Comparison of ENCODE assay signal across 34 cellular contexts in genomic region chr6:30202366-30202765, GRCh38. TPM values are rescaled to one million over a fixed set of nuclear protein-coding genes. Genes with fewer than 3 reads are reported as not detected.
DNase-seq lines count a peak whose midpoint lies in the region; TF ChIP-seq lines count a peak whose summit lies in the region.
"Had no signal": no experiment of that assay in that cellular context is flagged by ENCODE, and none has a peak within 500 bp of the region (broad histone marks: within the 10 kb centered on the region; RNA-seq: fewer than 3 reads in every experiment).

No MANE protein-coding gene starts in this region.

- H3K23ac ChIP-seq in H9 (ENCODE audit: insufficient read length, low read depth, low read length), result no peak overlapping the region

- H3K27ac Mint-ChIP-seq in H9, result no peak overlapping the region
- H3K27ac Mint-ChIP-seq in CD4-positive, alpha-beta memory T cell, result peak overlapping the region in 2 of 7 donors; percentile 12 to 48
- H3K27ac Mint-ChIP-seq: activated CD8-positive, alpha-beta T cell treated with anti-CD3 and anti-CD28 coated beads, Interleukin-2, amount 10 ng/mL, durations not matched to agents 7 days and 5 days; activated naive CD4-positive, alpha-beta T cell treated with anti-CD3 and anti-CD28 coated beads, Interleukin-2, amount 50 U/mL, for 72 hours; activated T-helper 2 cell treated with anti-CD3 and anti-CD28 coated beads, Interferon-gamma antibody, Interleukin-2, Interleukin-4, amounts not matched to agents 10 μg/mL and 5 μg/mL and 100 μg/mL, durations not matched to agents 14 hours and 24 hours and 36 hours; effector memory CD8-positive, alpha-beta T cell had no signal

- H3K4me2 ChIP-seq in H9 (ENCODE audit: insufficient read depth, insufficient read length, low read length), result no peak overlapping the region
- no peak overlapping the region for H3K4me2 ChIP-seq in OCI-LY1 (ENCODE audit: low read length)

- DNase-seq in H9 (no peak), epithelial cell of prostate (ENCODE audit: low read depth, low spot score) (no peak), renal cortical epithelial cell (ENCODE audit: low read depth) (peak; percentile 27), activated gamma-delta T cell (lab: John Stamatoyannopoulos, UW) (no peak), anterior cingulate cortex (lab: John Stamatoyannopoulos, UW) (no peak)
- no peak for DNase-seq in CD4-positive, alpha-beta memory T cell
- DNase-seq: activated CD8-positive, alpha-beta T cell treated with anti-CD3 and anti-CD28 coated beads, Interleukin-2, amount 10 ng/mL, durations not matched to agents 7 days and 5 days; activated T-cell treated with anti-CD3 and anti-CD28 coated beads for 4 hours; caudate nucleus; DND-41; effector memory CD8-positive, alpha-beta T cell; foreskin melanocyte; heart left ventricle; kidney; NCI-H1417 treated with DMSO at 0.1 percent for 48 hours; NCI-H2029 treated with DMSO at 0.1 percent for 48 hours; NCI-H2227 treated with DMSO at 0.1 percent for 48 hours; NCI-H526; ovary; retina; SHP77; stimulated activated naive CD4-positive, alpha-beta T cell; upper lobe of right lung had no signal

- H3F3A ChIP-seq in OCI-LY1 (ENCODE audit: insufficient read depth, low read length), result no peaks in the 10 kb centered on the region

- no peak for TF ChIP-seq CTCF in H9 (conservative IDR thresholded peaks at IDR 0.05)
- TF ChIP-seq CTCF in OCI-LY1 (IDR thresholded peaks at IDR 0.05; ENCODE audit: low read length), result no peak

- WGBS in H9 (ENCODE audit: extremely low coverage, insufficient read length, low lambda C conversion rate), result no CpG with 5 or more reads among the region's 4 CpGs

- no peak overlapping the region for H2BK20ac ChIP-seq in H9 (ENCODE audit: low read depth, low read length, poor library complexity, severe bottlenecking)

- peaks cover 11 to 39% (median 25%) of the 10 kb centered on the region in 3 experiments; a peak in 6 of 7 replicates for H3K36me3 Mint-ChIP-seq in H9 (ENCODE audit: insufficient read depth in 1 of 3, low read depth in 3 of 3)
- H3K36me3 Mint-ChIP-seq in CD4-positive, alpha-beta memory T cell, result peaks cover 26 to 59% of the 10 kb centered on the region in 2 donors
- H3K36me3 Mint-ChIP-seq: activated naive CD4-positive, alpha-beta T cell treated with anti-CD3 and anti-CD28 coated beads, Interleukin-2, amount 50 U/mL, for 72 hours had no signal

- no peak overlapping the region for H3T11ph ChIP-seq in H9 (ENCODE audit: low read length)

- no peak overlapping the region for H4K91ac ChIP-seq in H9 (ENCODE audit: insufficient read length, low read depth, low read length)

- H3K79me1 ChIP-seq in H9 (ENCODE audit: insufficient read depth, low read depth, low read length, poor library complexity, severe bottlenecking), result peaks cover 6% of the 10 kb centered on the region

- no peak overlapping the region for H2BK15ac ChIP-seq in H9 (ENCODE audit: low read depth, low read length)

- H2AK5ac ChIP-seq in H9 (ENCODE audit: insufficient read length, low read length), result no peak overlapping the region

- H3K23me2 ChIP-seq in H9 (ENCODE audit: insufficient read length, low read depth, low read length, poor library complexity, severe bottlenecking), result no peaks in the 10 kb centered on the region

- H3K27me3 ChIP-seq in H9 (ENCODE audit: insufficient read depth, low read length), result no peaks in the 10 kb centered on the region
- no peaks in the 10 kb centered on the region for H3K27me3 ChIP-seq in OCI-LY1 (ENCODE audit: insufficient read depth, low read length)
- H3K27me3 ChIP-seq in CD4-positive, alpha-beta memory T cell (ENCODE audit: insufficient read depth, low read length), result no peaks in the 10 kb centered on the region
- H3K27me3 ChIP-seq: ascending aorta, esophagus muscularis mucosa, heart left ventricle, ovary, upper lobe of right lung had no signal

- H3K27ac ChIP-seq in H9 (ENCODE audit: insufficient read length, low read depth, low read length) (no peak overlapping the region), OCI-LY1 (ENCODE audit: low read depth, low read length, poor library complexity, severe bottlenecking) (peak overlapping the region; percentile 29), epithelial cell of prostate (peak overlapping the region; percentile 60)
- H3K27ac ChIP-seq in CD4-positive, alpha-beta memory T cell (ENCODE audit: low read depth, low read length), result no peak overlapping the region
- H3K27ac ChIP-seq: ascending aorta, esophagus muscularis mucosa, heart left ventricle, ovary, upper lobe of right lung had no signal

- no peak overlapping the region for H3K4ac ChIP-seq in H9 (ENCODE audit: low read depth, low read length)

- no peak overlapping the region for H4K5ac ChIP-seq in H9 (ENCODE audit: insufficient read length, low read depth, low read length)

- H3K79me2 ChIP-seq in H9 (ENCODE audit: insufficient read depth, low read length) (peaks cover 1% of the 10 kb centered on the region; the same call in 1 of the 2 replicates), OCI-LY1 (ENCODE audit: insufficient read depth, low read length) (peaks cover 33% of the 10 kb centered on the region)

- H3K4me3 ChIP-seq in OCI-LY1 (ENCODE audit: low read depth, low read length, poor library complexity, severe bottlenecking), result no peak overlapping the region
- H3K4me3 ChIP-seq in CD4-positive, alpha-beta memory T cell (ENCODE audit: low read length in 2 of 2), result no peak overlapping the region
- H3K4me3 ChIP-seq: ascending aorta, esophagus muscularis mucosa, heart left ventricle, lung, ovary, skin epidermis, upper lobe of right lung had no signal

- CTCF ChIA-PET in CD4-positive, alpha-beta memory T cell (lab: Charles Lee; ENCODE audit: partially characterized antibody), result no interaction called here

- H3K9me3 ChIP-seq in H9 (ENCODE audit: control insufficient read depth, low read depth, low read length) (no peaks in the 10 kb centered on the region), OCI-LY1 (ENCODE audit: low read length) (no peaks in the 10 kb centered on the region)
- H3K9me3 ChIP-seq in CD4-positive, alpha-beta memory T cell (ENCODE audit: control insufficient read depth in 1 of 2, low read length in 2 of 2), result no peaks in the 10 kb centered on the region
- H3K9me3 ChIP-seq: ascending aorta, esophagus muscularis mucosa, heart left ventricle, ovary, upper lobe of right lung had no signal

- H3K9ac ChIP-seq in H9 (ENCODE audit: extremely low read depth, insufficient read length, low read length) (peak overlapping the region; percentile 3), OCI-LY1 (ENCODE audit: low read length) (no peak overlapping the region)

- POLR2A ChIA-PET in CD4-positive, alpha-beta memory T cell (lab: Charles Lee; ENCODE audit: partially characterized antibody), result no interaction called here

- H4K20me1 ChIP-seq in H9 (ENCODE audit: control insufficient read depth, insufficient read depth, insufficient read length) (no peaks in the 10 kb centered on the region), OCI-LY1 (ENCODE audit: insufficient read depth, low read length) (no peaks in the 10 kb centered on the region)

- H3K14ac ChIP-seq in H9 (ENCODE audit: insufficient read depth, low read length), result no peak overlapping the region

- no peaks in the 10 kb centered on the region; the same call in 1 of the 2 replicates for H3K27me3 Mint-ChIP-seq in H9 (ENCODE audit: low read depth)
- no peaks in the 10 kb centered on the region for H3K27me3 Mint-ChIP-seq in CD4-positive, alpha-beta memory T cell
- H3K27me3 Mint-ChIP-seq: effector memory CD8-positive, alpha-beta T cell had no signal

- H2BK12ac ChIP-seq in H9 (ENCODE audit: insufficient read length, low read depth, low read length), result no peak overlapping the region

- H3K18ac ChIP-seq in H9 (ENCODE audit: insufficient read length, low read depth, low read length), result no peak overlapping the region

- H3K4me1 Mint-ChIP-seq in H9, result peaks cover 18 to 34% of the 10 kb centered on the region in 2 experiments
- H3K4me1 Mint-ChIP-seq in CD4-positive, alpha-beta memory T cell, result peaks cover 30 to 65% (median 51%) of the 10 kb centered on the region in 4 donors

- no peaks in the 10 kb centered on the region for H3K9me2 ChIP-seq in OCI-LY1 (ENCODE audit: low read depth, low read length)

- peaks cover 9% of the 10 kb centered on the region; the same call in 1 of the 2 replicates for H3K4me1 ChIP-seq in H9 (ENCODE audit: insufficient read depth, low read length)
- peaks cover 43% of the 10 kb centered on the region for H3K4me1 ChIP-seq in OCI-LY1 (ENCODE audit: insufficient read depth, low read length, severe bottlenecking)
- H3K4me1 ChIP-seq in CD4-positive, alpha-beta memory T cell (ENCODE audit: insufficient read depth, low read length), result peaks cover 34% of the 10 kb centered on the region

- no peak overlapping the region for H4K8ac ChIP-seq in H9 (replicated peaks; ENCODE audit: insufficient read length, low read depth, low read length)

- H2BK5ac ChIP-seq in H9 (ENCODE audit: insufficient read length, low read length), result no peak overlapping the region

- intact Hi-C loops in CD4-positive, alpha-beta memory T cell (cut with micrococcal nuclease), result no loop called here

- H2BK120ac ChIP-seq in H9 (ENCODE audit: low read depth, low read length, poor library complexity, severe bottlenecking), result no peak overlapping the region

- H2AFZ ChIP-seq in H9 (ENCODE audit: low read length) (no peak overlapping the region), OCI-LY1 (ENCODE audit: low read length) (no peak overlapping the region)

- H3K56ac ChIP-seq in H9 (ENCODE audit: insufficient read length, low read depth, low read length), result no peak overlapping the region

- no peak overlapping the region for H3K4me3 Mint-ChIP-seq in H9
- H3K4me3 Mint-ChIP-seq in CD4-positive, alpha-beta memory T cell, result no peak overlapping the region
- H3K4me3 Mint-ChIP-seq: activated CD8-positive, alpha-beta T cell treated with anti-CD3 and anti-CD28 coated beads, Interleukin-2, amount 10 ng/mL, durations not matched to agents 7 days and 5 days; effector memory CD8-positive, alpha-beta T cell; nephron had no signal

- peaks cover 54% of the 10 kb centered on the region for H3K36me3 ChIP-seq in OCI-LY1 (ENCODE audit: insufficient read depth, low read length)
- peaks cover 32% of the 10 kb centered on the region for H3K36me3 ChIP-seq in CD4-positive, alpha-beta memory T cell (ENCODE audit: insufficient read depth, low read length)
- H3K36me3 ChIP-seq: ovary had no signal

- no peaks in the 10 kb centered on the region for H3K9me3 Mint-ChIP-seq in H9
- H3K9me3 Mint-ChIP-seq in CD4-positive, alpha-beta memory T cell, result no peaks in the 10 kb centered on the region
- H3K9me3 Mint-ChIP-seq: activated naive CD4-positive, alpha-beta T cell treated with anti-CD3 and anti-CD28 coated beads, Interleukin-2, amount 50 U/mL, for 72 hours; activated T-helper 2 cell treated with anti-CD3 and anti-CD28 coated beads, Interferon-gamma antibody, Interleukin-2, Interleukin-4, amounts not matched to agents 10 μg/mL and 5 μg/mL and 100 μg/mL, durations not matched to agents 14 hours and 24 hours and 36 hours; effector memory CD8-positive, alpha-beta T cell; nephron had no signal

RNA-seq across cellular contexts. Expression of gene TRIM26, which starts 10.8 kb away (rescaled TPM):
- total RNA-seq in H9 (2021) (33.9 and 35.8 TPM in 2 replicates), renal cortical epithelial cell (23.4 and 45.6 TPM in 2 replicates)
- total RNA-seq in CD4-positive, alpha-beta memory T cell, result 10 to 100 TPM; 60.0 to 60.7 TPM
- 10 to 100 TPM; 17.3 to 51.0 TPM for polyA plus RNA-seq in CD4-positive, alpha-beta memory T cell

RNA-seq across cellular contexts. Expression of gene TRIM15, which starts 39.0 kb away (rescaled TPM):
- total RNA-seq in H9 (2021) (0.20 TPM in 1 of 2 replicates, not detected in the other), renal cortical epithelial cell (0.17 TPM in 1 of 2 replicates, not detected in the other)
- not detected for total RNA-seq in CD4-positive, alpha-beta memory T cell
- not detected for polyA plus RNA-seq in CD4-positive, alpha-beta memory T cell
- total RNA-seq: activated CD8-positive, alpha-beta T cell treated with anti-CD3 and anti-CD28 coated beads, Interleukin-2, amount 10 ng/mL, durations not matched to agents 7 days and 5 days; ascending aorta; heart left ventricle; HT1080; lung; mononuclear cell; upper lobe of right lung had no signal
- polyA plus RNA-seq: heart left ventricle, ovary had no signal

RNA-seq across cellular contexts. Expression of gene TRIM10, which starts 41.4 kb away (rescaled TPM):
- total RNA-seq in H9 (2021) (0.07 and 0.09 TPM in 2 replicates), renal cortical epithelial cell (under 0.01 TPM in 1 of 2 replicates, not detected in the other)
- total RNA-seq in CD4-positive, alpha-beta memory T cell, result not detected
- not detected for polyA plus RNA-seq in CD4-positive, alpha-beta memory T cell
- total RNA-seq: activated CD8-positive, alpha-beta T cell treated with anti-CD3 and anti-CD28 coated beads, Interleukin-2, amount 10 ng/mL, durations not matched to agents 7 days and 5 days; activated T-helper 2 cell treated with anti-CD3 and anti-CD28 coated beads, Interferon-gamma antibody, Interleukin-2, Interleukin-4, amounts not matched to agents 10 μg/mL and 5 μg/mL and 100 μg/mL, durations not matched to agents 14 hours and 24 hours and 36 hours; ascending aorta; H4; heart left ventricle; HT1080; upper lobe of right lung had no signal
- polyA plus RNA-seq: heart left ventricle, ovary had no signal

Comparison
In these comparisons a context has a peak if more than half of its experiments do, and no peak if none do; other contexts are left out.
1. H3K27ac ChIP-seq: peak in OCI-LY1 (single experiment) and epithelial cell of prostate (single experiment); none in H9 (single experiment) and CD4-positive, alpha-beta memory T cell (single experiment).